In genomic region chr19:42538841-42539709, GRCh38 we compare ENCODE assay signal across 35 cellular contexts. TPM values are rescaled to one million over a fixed set of nuclear protein-coding genes. Genes with fewer than 3 reads are reported as not detected.
"Had no signal": no experiment of that assay in that cellular context is flagged by ENCODE, and none has a peak within 500 bp of the region (broad histone marks: within the 10 kb centered on the region; RNA-seq: fewer than 3 reads in every experiment).

No MANE protein-coding gene starts in this region.

- DNase-seq: activated CD4-positive, alpha-beta T cell treated with anti-CD3 and anti-CD28 coated beads for 48 hours; activated CD4-positive, alpha-beta T cell treated with anti-CD3 and anti-CD28 coated beads, Interleukin-2, amount 50 U/mL, for 48 hours; activated naive CD4-positive, alpha-beta T cell treated with anti-CD3 and anti-CD28 coated beads for 36 hours; amniotic stem cell; central memory CD4-positive, alpha-beta T cell; effector CD4-positive, alpha-beta T cell; heart right ventricle; kidney glomerular epithelial cell; left lung; nephron progenitor cell; ovary; stimulated activated CD4-positive, alpha-beta T cell treated with anti-CD3 and anti-CD28 coated beads, Interleukin-4, amount 100 ng/mL, for 24 hours; stimulated activated naive CD8-positive, alpha-beta T cell treated with anti-CD3 and anti-CD28 coated beads, Interleukin-15, amount 100 ng/mL, for 72 hours; substantia nigra; SW 1271; T1000 had no signal

- H3K9me3 ChIP-seq: left lung, mucosa of descending colon, neutrophil, ovary, prostate gland had no signal

- H3K36me3 Mint-ChIP-seq: activated naive CD8-positive, alpha-beta T cell treated with anti-CD3 and anti-CD28 coated beads, Interleukin-2, amount 10 ng/mL, durations not matched to agents 7 days and 5 days; stimulated activated memory B cell treated with anti-CD40 and anti-IgM and Interleukin-4, amounts not matched to agents 10 μg/mL and 1 μg/mL and 100 μg/mL, for 72 hours had no signal

- H3K27ac ChIP-seq: esophagus muscularis mucosa, foreskin keratinocyte, heart right ventricle, left lung, neutrophil, ovary, prostate gland, skin epidermis, WERI-Rb-1 had no signal

- H3K4me3 Mint-ChIP-seq: activated naive CD4-positive, alpha-beta T cell treated with anti-CD3 and anti-CD28 coated beads for 36 hours; activated naive CD8-positive, alpha-beta T cell treated with anti-CD3 and anti-CD28 coated beads, Interleukin-2, amount 10 ng/mL, durations not matched to agents 7 days and 5 days; dendritic cell treated with granulocyte-macrophage colony-stimulating factor and Interleukin-4, amounts not matched to agents 40 ng/mL and 50 ng/mL, for 4 days; nephron progenitor cell; stimulated activated memory B cell treated with anti-CD40 and anti-IgM and Interleukin-4, amounts not matched to agents 10 μg/mL and 1 μg/mL and 100 μg/mL, for 72 hours; stimulated activated naive CD8-positive, alpha-beta T cell treated with anti-CD3 and anti-CD28 coated beads, Interleukin-15, amount 100 ng/mL, for 72 hours; T-helper 1 cell treated with Interleukin-12 subunit alpha and Interleukin-12 subunit beta and Interleukin-4 antibody, amounts not matched to agents 30 μg/mL and 1 μg/mL, for 36 hours had no signal

- H3K27ac Mint-ChIP-seq: activated naive CD4-positive, alpha-beta T cell treated with anti-CD3 and anti-CD28 coated beads for 36 hours; activated naive CD8-positive, alpha-beta T cell treated with anti-CD3 and anti-CD28 coated beads, Interleukin-2, amount 10 ng/mL, durations not matched to agents 7 days and 5 days; activated T-helper 2 cell treated with anti-CD3 and anti-CD28 coated beads, Interferon-gamma antibody, Interleukin-2, Interleukin-4, amounts not matched to agents 10 μg/mL and 5 μg/mL and 100 μg/mL, durations not matched to agents 14 hours and 24 hours and 36 hours; dendritic cell treated with granulocyte-macrophage colony-stimulating factor and Interleukin-4, amounts not matched to agents 40 ng/mL and 50 ng/mL, for 4 days; nephron progenitor cell; stimulated activated memory B cell treated with anti-CD40 and anti-IgM and Interleukin-4, amounts not matched to agents 10 μg/mL and 1 μg/mL and 100 μg/mL, for 72 hours; T-helper 1 cell treated with Interleukin-12 subunit alpha and Interleukin-12 subunit beta and Interleukin-4 antibody, amounts not matched to agents 30 μg/mL and 1 μg/mL, for 36 hours had no signal

- H3K36me3 ChIP-seq: esophagus muscularis mucosa, heart right ventricle, left lung, neutrophil, ovary, prostate gland, WERI-Rb-1 had no signal

- H3K4me3 ChIP-seq: esophagus muscularis mucosa, heart right ventricle, left lung, lung, mucosa of descending colon, ovary, prostate gland, skin epidermis had no signal

- H3K27me3 ChIP-seq: ovary had no signal

- H3K4me1 Mint-ChIP-seq: activated naive CD8-positive, alpha-beta T cell treated with anti-CD3 and anti-CD28 coated beads, Interleukin-2, amount 10 ng/mL, durations not matched to agents 7 days and 5 days; stimulated activated naive CD8-positive, alpha-beta T cell treated with anti-CD3 and anti-CD28 coated beads, Interleukin-15, amount 100 ng/mL, for 72 hours had no signal

- H3K9me3 Mint-ChIP-seq: activated naive CD4-positive, alpha-beta T cell treated with anti-CD3 and anti-CD28 coated beads for 36 hours; activated naive CD8-positive, alpha-beta T cell treated with anti-CD3 and anti-CD28 coated beads, Interleukin-2, amount 10 ng/mL, durations not matched to agents 7 days and 5 days; activated T-helper 2 cell treated with anti-CD3 and anti-CD28 coated beads, Interferon-gamma antibody, Interleukin-2, Interleukin-4, amounts not matched to agents 10 μg/mL and 5 μg/mL and 100 μg/mL, durations not matched to agents 14 hours and 24 hours and 36 hours; dendritic cell treated with granulocyte-macrophage colony-stimulating factor and Interleukin-4, amounts not matched to agents 40 ng/mL and 50 ng/mL, for 4 days; nephron progenitor cell; stimulated activated memory B cell treated with anti-CD40 and anti-IgM and Interleukin-4, amounts not matched to agents 10 μg/mL and 1 μg/mL and 100 μg/mL, for 72 hours; stimulated activated naive CD8-positive, alpha-beta T cell treated with anti-CD3 and anti-CD28 coated beads, Interleukin-15, amount 100 ng/mL, for 72 hours; T-helper 1 cell treated with Interleukin-12 subunit alpha and Interleukin-12 subunit beta and Interleukin-4 antibody, amounts not matched to agents 30 μg/mL and 1 μg/mL, for 36 hours had no signal

- ATAC-seq: activated CD4-positive, CD25-positive, alpha-beta regulatory T cell treated with anti-CD3 and anti-CD28 coated beads, Interleukin-2, amount 50 U/mL, for 24 hours; foreskin keratinocyte; heart right ventricle; left lung; mucosa of descending colon; sciatic nerve; stimulated activated memory B cell treated with anti-CD40 and anti-IgM and Interleukin-4, amounts not matched to agents 10 μg/mL and 1 μg/mL and 100 μg/mL, for 72 hours; stimulated activated naive CD8-positive, alpha-beta T cell treated with anti-CD3 and anti-CD28 coated beads, Interleukin-15, amount 100 ng/mL, for 72 hours had no signal

- H3K4me1 ChIP-seq: esophagus muscularis mucosa, foreskin keratinocyte, heart right ventricle, prostate gland had no signal

RNA-seq across cellular contexts. Expression of gene CEACAM1, which starts 10.8 kb away (rescaled TPM):
- total RNA-seq: myocyte had no signal

RNA-seq across cellular contexts. Expression of gene CEACAM8, which starts 55.6 kb away (rescaled TPM):
- total RNA-seq: activated CD8-positive, alpha-beta memory T cell treated with anti-CD3 and anti-CD28 coated beads for 36 hours; activated naive CD4-positive, alpha-beta T cell treated with anti-CD3 and anti-CD28 coated beads for 36 hours; activated naive CD8-positive, alpha-beta T cell treated with anti-CD3 and anti-CD28 coated beads, Interleukin-2, amount 10 ng/mL, durations not matched to agents 7 days and 5 days; activated T-helper 2 cell treated with anti-CD3 and anti-CD28 coated beads, Interferon-gamma antibody, Interleukin-2, Interleukin-4, amounts not matched to agents 10 μg/mL and 5 μg/mL and 100 μg/mL, durations not matched to agents 14 hours and 24 hours and 36 hours; foreskin keratinocyte; glomerular endothelial cell; myocyte; ovary; prostate gland had no signal
- polyA plus RNA-seq: foreskin keratinocyte, heart right ventricle, ovary, urinary bladder had no signal
